In genomic region chr20:46954490-46955038, GRCh38 we compare ENCODE assay signal across 13 cellular contexts. TPM values are rescaled to one million over a fixed set of nuclear protein-coding genes. Genes with fewer than 3 reads are reported as not detected.
DNase-seq lines count a peak whose midpoint lies in the region; ATAC-seq lines count a peak whose summit lies in the region.
"Had no signal": no experiment of that assay in that cellular context is flagged by ENCODE, and none has a peak within 500 bp of the region (broad histone marks: within the 10 kb centered on the region; RNA-seq: fewer than 3 reads in every experiment).

No MANE protein-coding gene starts in this region.

- H3K9me3 ChIP-seq in SJSA1 (replicated peaks) (no peaks in the 10 kb centered on the region), skeletal muscle satellite cell (replicated peaks; ENCODE audit: low read length) (peaks cover 6% of the 10 kb centered on the region)

- H3K27me3 ChIP-seq in SJSA1 (replicated peaks), result no peaks in the 10 kb centered on the region
- no peaks in the 10 kb centered on the region for H3K27me3 ChIP-seq in skeletal muscle satellite cell (ENCODE audit: control insufficient read depth, insufficient read depth, low read length)
- H3K27me3 ChIP-seq: cardiac muscle cell had no signal

- ATAC-seq in GM21390 (IDR thresholded peaks at IDR 0.05; ENCODE audit: unreplicated experiment), result no peak
- no peak for ATAC-seq in HG03521 (IDR thresholded peaks at IDR 0.05; ENCODE audit: unreplicated experiment)
- ATAC-seq: left lung; stimulated activated naive CD8-positive, alpha-beta T cell treated with anti-CD3 and anti-CD28 coated beads, Interleukin-15, amount 100 ng/mL, for 72 hours had no signal

- H3K4me1 ChIP-seq in SJSA1 (replicated peaks), result peaks cover 51% of the 10 kb centered on the region
- H3K4me1 ChIP-seq in skeletal muscle satellite cell (ENCODE audit: control insufficient read depth, insufficient read depth, low read length), result peaks cover 48% of the 10 kb centered on the region
- H3K4me1 ChIP-seq: left lung had no signal

- H3K36me3 ChIP-seq in SJSA1 (no peaks in the 10 kb centered on the region), skeletal muscle satellite cell (ENCODE audit: insufficient read depth, low read length) (no peaks in the 10 kb centered on the region)
- H3K36me3 ChIP-seq: cardiac muscle cell, left lung had no signal

- peak overlapping the region; percentile 80 for H3K9ac ChIP-seq in skeletal muscle satellite cell (ENCODE audit: low read depth, low read length)

- peak overlapping the region; percentile 91 for H3K27ac ChIP-seq in SJSA1
- H3K27ac ChIP-seq: cardiac muscle cell, left lung had no signal

- H3K4me2 ChIP-seq in skeletal muscle satellite cell (ENCODE audit: low read length), result peak overlapping the region; percentile 78

- DNase-seq in GOT3 (lab: John Stamatoyannopoulos, UW) (peak; percentile 43), SJSA1 (ENCODE audit: low read depth in 1 of 2, low spot score in 2 of 2) (peak; percentile 96), fibroblast of gingiva (ENCODE audit: low read depth) (peak; percentile 99), SHP77 (lab: John Stamatoyannopoulos, UW) (no peak)
- no peak for DNase-seq in activated CD8-positive, alpha-beta memory T cell treated with anti-CD3 and anti-CD28 coated beads for 24 hours
- DNase-seq: DND-41; left lung; stimulated activated naive CD8-positive, alpha-beta T cell treated with anti-CD3 and anti-CD28 coated beads, Interleukin-15, amount 100 ng/mL, for 72 hours had no signal

- H3K4me3 ChIP-seq in SJSA1 (peak overlapping the region; percentile 18), skeletal muscle satellite cell (ENCODE audit: low read length) (peak overlapping the region; percentile 58)
- H3K4me3 ChIP-seq: cardiac muscle cell, left lung had no signal

RNA-seq across cellular contexts. Expression of gene EYA2, which starts 59.9 kb away (rescaled TPM):
- total RNA-seq in SJSA1 (2014; rRNA removed; shearing (Covaris generic)), result 0.08 TPM in 1 of 2 replicates, not detected in the other
- under 0.01 TPM in 2 replicates for total RNA-seq in skeletal muscle satellite cell (2012; rRNA removed)
- total RNA-seq: HT-29 had no signal

Comparison
In these comparisons a context has a peak if more than half of its experiments do, and no peak if none do; other contexts are left out.
1. DNase-seq: peak in GOT3 (single experiment), SJSA1 (2 of 2) and fibroblast of gingiva (single experiment); none in activated CD8-positive, alpha-beta memory T cell treated with anti-CD3 and anti-CD28 coated beads for 24 hours (single experiment) and SHP77 (0 of 2).